ENCODE assay signal across 1 cellular context in genomic region chr5:33490071-33490665, GRCh38.
TF ChIP-seq lines count a peak whose summit lies in the region.

No MANE protein-coding gene starts in this region.

TF ChIP-seq in SK-N-SH treated with all-trans-retinoic acid at 6 μM for 48 hours, 23 proteins besides CTCF, POLR2A, EP300 and RAD21 (continued from another document):
- TF ChIP-seq POU6F1 (CRISPR knock-in tag; IDR thresholded peaks at IDR 0.05; ENCODE audit: borderline replicate concordance, low read depth): no peak
